Comparison of ENCODE assay signal across 6 cellular contexts in genomic region chr5:114704225-114704893, GRCh38.
A peak's percentile ranks its signal among the peaks of the same experiment; 100 is the strongest.
DNase-seq lines count a peak whose midpoint lies in the region; ATAC-seq and TF ChIP-seq lines count a peak whose summit lies in the region.
"Not testable (repeated sequence)": the region's sequence is repeated elsewhere in the genome, so short reads cannot be mapped to it uniquely, and the experiment has no call there.

No MANE protein-coding gene starts in this region.

- H3K9me3 Mint-ChIP-seq in WTC11: peaks cover 23% of the 10 kb centered on the region

- H3K27me3 Mint-ChIP-seq in WTC11 (ENCODE audit: low read depth): not testable (repeated sequence)

- not testable (repeated sequence) for H3K4me3 ChIP-seq in neuronal stem cell (ENCODE audit: low read length in 2 of 2); upper lobe of right lung
- peak overlapping the region; percentile 12 to 34 for H3K4me3 ChIP-seq in testis

- not testable (repeated sequence) for TF ChIP-seq POLR2A in testis (IDR thresholded peaks at IDR 0.05)

- not testable (repeated sequence) for H3K23ac ChIP-seq in neuronal stem cell (ENCODE audit: low read depth, low read length, poor library complexity)

- no CpG with 5 or more reads among the region's 31 CpGs for WGBS in neuronal stem cell (ENCODE audit: extremely low coverage in 2 of 2, insufficient read length in 2 of 2, insufficient replicate concordance in 1 of 2), 2 donors
- 76 to 78% methylated on average over 5 to 31 of the region's 31 CpGs for WGBS in testis, 2 donors

- not testable (repeated sequence) for H4K91ac ChIP-seq in neuronal stem cell (ENCODE audit: low read depth, low read length, poor library complexity)

- ATAC-seq in WTC11, upper lobe of right lung: not testable (repeated sequence)

- peaks cover 10% of the 10 kb centered on the region for H3K4me1 Mint-ChIP-seq in WTC11

- H2BK15ac ChIP-seq in neuronal stem cell (ENCODE audit: low read length): not testable (repeated sequence)

- not testable (repeated sequence) for H3K18ac ChIP-seq in neuronal stem cell (ENCODE audit: low read length)

- not testable (repeated sequence) for H3K4me2 ChIP-seq in neuronal stem cell (ENCODE audit: insufficient read depth, low read length, poor library complexity, severe bottlenecking)

- not testable (repeated sequence) for H3K4me3 Mint-ChIP-seq in WTC11

- intact Hi-C loops in testis (cut with DNase I; ENCODE audit: low total_unique reads); upper lobe of right lung (cut with DNase I): not testable (repeated sequence)

- not testable (repeated sequence) for H3K36me3 ChIP-seq in neuronal stem cell (replicated peaks in 1 of 2; ENCODE audit: control insufficient read depth in 2 of 2, insufficient read depth in 2 of 2, low read length in 2 of 2); testis (ENCODE audit: low read depth, missing control alignments); upper lobe of right lung

- CTCF ChIA-PET in WTC11 (lab: Charles Lee): interaction anchor here (0.6 kb wide), 1 partner anchor 478 kb away, joined by 6 read pairs; no protein-coding TSS in a partner anchor

- not testable (repeated sequence) for H3K4me1 ChIP-seq in neuronal stem cell (ENCODE audit: control insufficient read depth in 2 of 2, insufficient read depth in 1 of 2, low read depth in 1 of 2, low read length in 2 of 2); testis; upper lobe of right lung

- not testable (repeated sequence) for H2AFZ ChIP-seq in neuronal stem cell (ENCODE audit: low read length)

- H3K27me3 ChIP-seq in neuronal stem cell (ENCODE audit: control insufficient read depth in 3 of 3, insufficient read depth in 3 of 3, low read depth in 1 of 3, low read length in 3 of 3); testis; upper lobe of right lung: not testable (repeated sequence)

- not testable (repeated sequence) for H2BK12ac ChIP-seq in neuronal stem cell (ENCODE audit: low read length)

- not testable (repeated sequence) for H3K4ac ChIP-seq in neuronal stem cell (ENCODE audit: low read length)

- not testable (repeated sequence) for H3K36me3 Mint-ChIP-seq in WTC11

- H3K27ac Mint-ChIP-seq in WTC11: not testable (repeated sequence)

- not testable (repeated sequence) for H4K8ac ChIP-seq in neuronal stem cell (ENCODE audit: low read depth, low read length)

- H2AK5ac ChIP-seq in neuronal stem cell (ENCODE audit: low read depth, low read length): not testable (repeated sequence)

- H2BK120ac ChIP-seq in neuronal stem cell (ENCODE audit: low read depth, low read length): not testable (repeated sequence)

- H3K27ac ChIP-seq in C4-2B (peak overlapping the region; percentile 97), VCaP (peak overlapping the region; percentile 87; the same call in 1 of the 2 replicates)
- H3K27ac ChIP-seq in neuronal stem cell (replicated peaks; ENCODE audit: low read length); testis; upper lobe of right lung: not testable (repeated sequence)

- not testable (repeated sequence) for TF ChIP-seq CTCF in C4-2B (conservative IDR thresholded peaks at IDR 0.05); VCaP (conservative IDR thresholded peaks at IDR 0.05); WTC11 (IDR thresholded peaks at IDR 0.05); testis (IDR thresholded peaks at IDR 0.05); upper lobe of right lung (IDR thresholded peaks at IDR 0.05)

- POLR2A ChIA-PET in WTC11 (lab: Charles Lee): not testable (repeated sequence)

- not testable (repeated sequence) for H3K9me3 ChIP-seq in neuronal stem cell (replicated peaks in 1 of 2; ENCODE audit: control insufficient read depth in 2 of 2, insufficient read depth in 1 of 2, low read depth in 1 of 2, low read length in 2 of 2); testis; upper lobe of right lung

- H2BK5ac ChIP-seq in neuronal stem cell (ENCODE audit: low read length): not testable (repeated sequence)

- not testable (repeated sequence) for H3K14ac ChIP-seq in neuronal stem cell (ENCODE audit: low read length)

- not testable (repeated sequence) for H3K79me1 ChIP-seq in neuronal stem cell (ENCODE audit: low read depth, low read length)

- DNase-seq in WTC11 (ENCODE audit: low spot score): peak; percentile 9
- DNase-seq in neuronal stem cell (ENCODE audit: low spot score); testis: not testable (repeated sequence)
- peak; percentile 51 for DNase-seq in upper lobe of right lung

- H3K9ac ChIP-seq in neuronal stem cell (ENCODE audit: low read depth, low read length, poor library complexity): peak overlapping the region; percentile 12
